In the genomic region with DNA sequence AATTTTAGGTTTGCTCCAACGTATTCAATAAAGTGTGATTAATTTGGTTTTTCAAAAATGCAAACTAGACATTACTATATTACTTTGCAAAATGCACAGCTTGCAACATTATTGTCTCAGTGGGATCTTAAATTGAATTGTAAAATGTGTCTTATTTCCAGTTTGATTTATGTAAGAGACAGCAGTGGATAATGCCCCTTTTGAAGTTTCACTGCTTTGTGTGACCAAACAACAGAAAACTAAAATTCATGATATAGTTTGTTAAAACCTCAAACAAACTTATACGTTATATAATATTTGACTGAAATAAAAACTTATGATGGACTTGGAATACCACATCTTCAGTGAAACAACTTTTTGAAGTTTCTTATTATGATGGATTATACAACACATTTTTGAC, we compare ENCODE assay signal across 2 cellular contexts.
TF ChIP-seq lines count a peak whose summit lies in the region.

No MANE protein-coding gene starts in this region.

TF ChIP-seq in HEK293, 187 proteins besides CTCF, POLR2A, EP300 and RAD21:
- peak; percentile 42; the same call in 1 of the 2 replicates for TF ChIP-seq TCF7L2 (IDR thresholded peaks at IDR 0.05; ENCODE audit: borderline replicate concordance, low read depth, low read length)
- TF ChIP-seq ZNF768 (tag by site-specific recombination; IDR thresholded peaks at IDR 0.05) = no peak
- TF ChIP-seq, protein P1, sequence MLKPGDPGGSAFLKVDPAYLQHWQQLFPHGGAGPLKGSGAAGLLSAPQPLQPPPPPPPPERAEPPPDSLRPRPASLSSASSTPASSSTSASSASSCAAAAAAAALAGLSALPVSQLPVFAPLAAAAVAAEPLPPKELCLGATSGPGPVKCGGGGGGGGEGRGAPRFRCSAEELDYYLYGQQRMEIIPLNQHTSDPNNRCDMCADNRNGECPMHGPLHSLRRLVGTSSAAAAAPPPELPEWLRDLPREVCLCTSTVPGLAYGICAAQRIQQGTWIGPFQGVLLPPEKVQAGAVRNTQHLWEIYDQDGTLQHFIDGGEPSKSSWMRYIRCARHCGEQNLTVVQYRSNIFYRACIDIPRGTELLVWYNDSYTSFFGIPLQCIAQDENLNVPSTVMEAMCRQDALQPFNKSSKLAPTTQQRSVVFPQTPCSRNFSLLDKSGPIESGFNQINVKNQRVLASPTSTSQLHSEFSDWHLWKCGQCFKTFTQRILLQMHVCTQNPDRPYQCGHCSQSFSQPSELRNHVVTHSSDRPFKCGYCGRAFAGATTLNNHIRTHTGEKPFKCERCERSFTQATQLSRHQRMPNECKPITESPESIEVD (tag by site-specific recombination; IDR thresholded peaks at IDR 0.05) = peak; percentile 70; the same call in 1 of the 2 replicates
- TF ChIP-seq ZNF121 (tag by site-specific recombination; IDR thresholded peaks at IDR 0.05) = no peak
- TF ChIP-seq FEZF1 (tag by site-specific recombination; IDR thresholded peaks at IDR 0.05) = 0 out of 2 replicates have a peak, but pooled peaks have one; percentile 25

TF ChIP-seq in IMR-90, 13 proteins besides CTCF, POLR2A, EP300 and RAD21:
- TF ChIP-seq, protein P2, sequence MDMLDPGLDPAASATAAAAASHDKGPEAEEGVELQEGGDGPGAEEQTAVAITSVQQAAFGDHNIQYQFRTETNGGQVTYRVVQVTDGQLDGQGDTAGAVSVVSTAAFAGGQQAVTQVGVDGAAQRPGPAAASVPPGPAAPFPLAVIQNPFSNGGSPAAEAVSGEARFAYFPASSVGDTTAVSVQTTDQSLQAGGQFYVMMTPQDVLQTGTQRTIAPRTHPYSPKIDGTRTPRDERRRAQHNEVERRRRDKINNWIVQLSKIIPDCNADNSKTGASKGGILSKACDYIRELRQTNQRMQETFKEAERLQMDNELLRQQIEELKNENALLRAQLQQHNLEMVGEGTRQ (IDR thresholded peaks at IDR 0.05; ENCODE audit: low read depth, low read length) = no peak
- TF ChIP-seq MAFK (IDR thresholded peaks at IDR 0.05; ENCODE audit: low read depth, low read length) = 0 out of 2 replicates have a peak, but pooled peaks have one; percentile 12
